ENCODE assay signal across 13 cellular contexts in the genomic region with DNA sequence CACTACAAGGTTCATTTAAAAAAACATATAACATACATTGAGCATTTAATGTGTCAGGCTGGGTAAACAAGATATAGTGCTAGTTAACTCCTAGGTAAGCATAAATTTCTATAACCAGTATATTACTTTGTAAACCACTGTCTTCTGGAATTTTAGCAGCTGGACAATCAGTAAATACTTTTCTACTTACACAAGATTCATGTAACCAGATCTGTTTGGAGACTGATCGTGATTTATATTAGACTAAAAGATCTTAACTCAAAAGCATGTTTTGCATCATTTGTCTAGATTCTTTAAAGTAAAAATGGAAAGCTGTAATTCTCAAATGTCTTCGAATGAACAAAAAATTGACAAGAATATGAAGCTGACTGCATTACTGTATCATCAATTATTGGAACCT. TPM values are rescaled to one million over a fixed set of nuclear protein-coding genes. Genes with fewer than 3 reads are reported as not detected.
DNase-seq lines count a peak whose midpoint lies in the region; ATAC-seq, FAIRE-seq and TF ChIP-seq lines count a peak whose summit lies in the region.
"Had no signal": no experiment of that assay in that cellular context is flagged by ENCODE, and none has a peak within 500 bp of the region (broad histone marks: within the 10 kb centered on the region; RNA-seq: fewer than 3 reads in every experiment).

No MANE protein-coding gene starts in this region.

- no peak overlapping the region for H3K27ac ChIP-seq in astrocyte (ENCODE audit: low read depth, low read length)
- H3K27ac ChIP-seq: foreskin keratinocyte had no signal

- peak overlapping the region; percentile 92 for H3K4me2 ChIP-seq in astrocyte (ENCODE audit: low read length)

- peaks cover 7% of the 10 kb centered on the region for H3K27me3 ChIP-seq in astrocyte (ENCODE audit: insufficient read depth, low read length)
- H3K27me3 ChIP-seq: foreskin keratinocyte had no signal

- H4K20me1 ChIP-seq in astrocyte (ENCODE audit: insufficient read depth, low read length) = no peaks in the 10 kb centered on the region

- peaks cover 37% of the 10 kb centered on the region for H3K79me2 ChIP-seq in astrocyte (ENCODE audit: insufficient read depth, low read length)

- H3K4me1 Mint-ChIP-seq in activated naive CD4-positive, alpha-beta T cell treated with anti-CD3 and anti-CD28 coated beads, Interleukin-2, amount 50 U/mL, for 24 hours = peaks cover 7% of the 10 kb centered on the region
- H3K4me1 Mint-ChIP-seq in astrocyte (ENCODE audit: low read depth, unreplicated experiment) (peaks cover 4% of the 10 kb centered on the region), mesothelial cell of epicardium (peaks cover 15% of the 10 kb centered on the region), type B pancreatic cell (ENCODE audit: unreplicated experiment) (peaks cover 13% of the 10 kb centered on the region)

- TF ChIP-seq CTCF in astrocyte (IDR thresholded peaks at IDR 0.05; ENCODE audit: insufficient read depth, low read depth, low read length) (no peak), mesothelial cell of epicardium (IDR thresholded peaks at IDR 0.05; ENCODE audit: unreplicated experiment) (no peak), type B pancreatic cell (conservative IDR thresholded peaks at IDR 0.05) (no peak)

- no peak overlapping the region for H2AFZ ChIP-seq in astrocyte (ENCODE audit: low read depth, low read length)

- H3K27me3 Mint-ChIP-seq in activated naive CD4-positive, alpha-beta T cell treated with anti-CD3 and anti-CD28 coated beads, Interleukin-2, amount 50 U/mL, for 24 hours = no peaks in the 10 kb centered on the region
- H3K27me3 Mint-ChIP-seq in astrocyte (ENCODE audit: low read depth, unreplicated experiment) (no peaks in the 10 kb centered on the region), mesothelial cell of epicardium (ENCODE audit: low read depth) (peaks cover 10% of the 10 kb centered on the region), type B pancreatic cell (peaks cover 11% of the 10 kb centered on the region)

- no peaks in the 10 kb centered on the region for H3K36me3 Mint-ChIP-seq in activated naive CD4-positive, alpha-beta T cell treated with anti-CD3 and anti-CD28 coated beads, Interleukin-2, amount 50 U/mL, for 24 hours
- H3K36me3 Mint-ChIP-seq in astrocyte (ENCODE audit: low read depth, unreplicated experiment) = peaks cover 2% of the 10 kb centered on the region
- H3K36me3 Mint-ChIP-seq in mesothelial cell of epicardium = no peaks in the 10 kb centered on the region
- no peaks in the 10 kb centered on the region for H3K36me3 Mint-ChIP-seq in type B pancreatic cell

- H3K9me3 Mint-ChIP-seq in activated naive CD4-positive, alpha-beta T cell treated with anti-CD3 and anti-CD28 coated beads, Interleukin-2, amount 50 U/mL, for 24 hours = no peaks in the 10 kb centered on the region
- H3K9me3 Mint-ChIP-seq in astrocyte (ENCODE audit: unreplicated experiment) (peaks cover 3% of the 10 kb centered on the region), mesothelial cell of epicardium (no peaks in the 10 kb centered on the region), type B pancreatic cell (no peaks in the 10 kb centered on the region)

- peaks cover 5% of the 10 kb centered on the region for H3K4me1 ChIP-seq in astrocyte (ENCODE audit: insufficient read depth, low read length)
- H3K4me1 ChIP-seq: foreskin keratinocyte had no signal

- H3K4me3 Mint-ChIP-seq in activated naive CD4-positive, alpha-beta T cell treated with anti-CD3 and anti-CD28 coated beads, Interleukin-2, amount 50 U/mL, for 24 hours = peak overlapping the region; percentile 92
- H3K4me3 Mint-ChIP-seq in astrocyte (ENCODE audit: unreplicated experiment) = no peak overlapping the region
- peak overlapping the region; percentile 92 for H3K4me3 Mint-ChIP-seq in mesothelial cell of epicardium
- peak overlapping the region; percentile 32 for H3K4me3 Mint-ChIP-seq in type B pancreatic cell

- ATAC-seq in HG03521 (IDR thresholded peaks at IDR 0.05; ENCODE audit: unreplicated experiment) = no peak

- no peak overlapping the region for H3K27ac Mint-ChIP-seq in activated naive CD4-positive, alpha-beta T cell treated with anti-CD3 and anti-CD28 coated beads, Interleukin-2, amount 50 U/mL, for 24 hours
- H3K27ac Mint-ChIP-seq in astrocyte (ENCODE audit: unreplicated experiment) (no peak overlapping the region), mesothelial cell of epicardium (no peak overlapping the region), type B pancreatic cell (no peak overlapping the region)

- no peaks in the 10 kb centered on the region for H3K36me3 ChIP-seq in astrocyte (ENCODE audit: insufficient read depth, low read length)
- H3K36me3 ChIP-seq: stomach had no signal

- FAIRE-seq in astrocyte (lab: Jason Lieb, UNC) = no peak

- no peak for DNase-seq in activated naive CD4-positive, alpha-beta T cell treated with anti-CD3 and anti-CD28 coated beads, Interleukin-2, amount 50 U/mL, for 16 hours
- DNase-seq in astrocyte (ENCODE audit: low read depth) (no peak), mesothelial cell of epicardium (ENCODE audit: low spot score in 2 of 2, unreplicated experiment in 2 of 2) (no peak), type B pancreatic cell (ENCODE audit: extremely low spot score, unreplicated experiment) (no peak), NCI-H1694 treated with DMSO at 0.1 percent for 48 hours (lab: John Stamatoyannopoulos, UW) (no peak), NCI-H2196 (lab: John Stamatoyannopoulos, UW; ENCODE audit: unreplicated experiment) (no peak)
- DNase-seq: foreskin keratinocyte, mesendoderm, NCI-H774, stomach, T-helper 2 cell had no signal

- no peak overlapping the region for H3K9ac ChIP-seq in astrocyte (ENCODE audit: low read length)

- no peaks in the 10 kb centered on the region for H3K9me3 ChIP-seq in astrocyte (ENCODE audit: insufficient read depth, low read depth, low read length)
- H3K9me3 ChIP-seq: stomach had no signal

- H3K4me3 ChIP-seq in astrocyte (ENCODE audit: insufficient read depth, low read depth, low read length) = no peak overlapping the region

RNA-seq across cellular contexts. Expression of gene SGO2, which starts 0.9 kb away (rescaled TPM):
- total RNA-seq in astrocyte (4.2 and 4.9 TPM in 2 replicates), mesothelial cell of epicardium (8.8 to 10.7 TPM (median 9.2 TPM) in 3 replicates), type B pancreatic cell (ENCODE audit: low replicate concordance) (5.5 and 19.9 TPM in 2 replicates)

RNA-seq across cellular contexts. Expression of gene KCTD18, which starts 15.2 kb away (rescaled TPM):
- total RNA-seq in astrocyte (6.4 and 8.2 TPM in 2 replicates), mesothelial cell of epicardium (13.2 to 15.6 TPM (median 14.6 TPM) in 3 replicates), type B pancreatic cell (ENCODE audit: low replicate concordance) (10.2 and 10.9 TPM in 2 replicates)
